ENCODE assay signal across 8 cellular contexts in the genomic region with DNA sequence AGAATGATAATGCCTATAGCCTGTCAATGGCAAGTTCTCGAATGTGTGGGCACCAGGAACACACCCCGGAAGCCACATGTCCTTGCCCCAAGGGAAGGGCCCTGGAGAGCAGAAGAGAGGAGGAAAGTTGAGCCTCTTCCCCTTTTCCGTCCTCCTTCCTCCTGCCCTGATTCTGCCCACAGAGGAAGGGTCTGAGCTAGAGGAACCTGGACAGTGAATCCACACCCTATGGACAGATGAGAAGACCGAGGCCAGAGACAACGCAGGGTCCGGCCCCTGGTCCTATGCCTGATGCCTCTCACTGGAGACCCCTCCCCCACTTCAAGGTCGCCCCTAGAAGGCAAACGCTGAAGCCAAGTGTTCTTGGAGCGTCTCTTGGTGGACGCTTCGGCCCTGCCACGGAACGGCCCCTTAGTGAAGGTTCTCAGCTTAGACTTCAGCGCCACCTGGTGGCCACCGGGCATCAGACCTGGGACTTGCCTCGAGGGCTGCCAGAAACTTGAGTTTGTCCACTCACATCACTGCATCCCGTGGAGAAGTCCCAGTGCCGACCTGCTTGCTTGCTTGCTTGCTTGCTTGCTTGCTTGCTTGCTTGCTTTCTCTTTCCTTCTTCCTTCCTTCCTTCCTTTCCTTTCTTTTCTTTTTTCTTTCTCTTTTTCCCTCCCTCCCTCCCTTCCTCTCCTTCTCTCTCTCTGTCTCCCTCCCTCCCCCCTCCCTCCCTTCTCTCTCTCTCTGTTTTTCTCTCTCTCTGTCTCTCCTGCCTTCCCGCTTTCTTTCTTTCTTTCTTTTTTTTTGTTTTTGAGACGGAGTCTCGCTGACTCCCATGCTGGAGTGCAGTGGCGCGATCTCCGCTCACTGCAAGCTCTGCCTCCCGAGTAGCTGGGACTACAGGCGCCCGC. TPM values are rescaled to one million over a fixed set of nuclear protein-coding genes. Genes with fewer than 3 reads are reported as not detected.
DNase-seq lines count a peak whose midpoint lies in the region; TF ChIP-seq lines count a peak whose summit lies in the region.

No MANE protein-coding gene starts in this region.

- H3K27ac ChIP-seq in A673 (ENCODE audit: low read depth, low read length, poor library complexity, severe bottlenecking) (no peak overlapping the region), RWPE1 (no peak overlapping the region)

- no peaks in the 10 kb centered on the region for H3K9me3 ChIP-seq in A673 (ENCODE audit: low read depth, low read length, poor library complexity, severe bottlenecking)

- peaks cover 3% of the 10 kb centered on the region for H3K4me1 Mint-ChIP-seq in neural crest cell

- H3K27me3 ChIP-seq in A673 (replicated peaks; ENCODE audit: insufficient read depth, low read depth, low read length, poor library complexity): no peaks in the 10 kb centered on the region

- H3K4me1 ChIP-seq in A673 (ENCODE audit: insufficient read depth, low read length, poor library complexity, severe bottlenecking): no peaks in the 10 kb centered on the region

- peak overlapping the region; percentile 19 for H3K4me3 ChIP-seq in A673 (ENCODE audit: low read depth, low read length, poor library complexity, severe bottlenecking)

- DNase-seq in A673 (ENCODE audit: low spot score): peak; percentile 93
- DNase-seq in GM19238 (ENCODE audit: insufficient read length, low spot score): peak; percentile 83
- DNase-seq in M059J (ENCODE audit: low read depth): peak; percentile 79
- peak; percentile 79 for DNase-seq in RWPE1 (ENCODE audit: low spot score)
- DNase-seq in activated T-helper 1 cell treated with Interleukin-2 at 50 U/mL for 16 hours (ENCODE audit: low read depth): peak; percentile 78
- DNase-seq in fibroblast of peridontal ligament (ENCODE audit: extremely low read depth): peak; percentile 92
- DNase-seq in neural crest cell (ENCODE audit: low read depth, low spot score): peak; percentile 97
- peak; percentile 84 for DNase-seq in stimulated activated naive CD4-positive, alpha-beta T cell treated with Interleukin-2 at 50 U/mL for 16 hours (lab: John Stamatoyannopoulos, UW)

- BruUV-seq in A673 (replicated peaks; lab: Mats Ljungman, UMichigan): no TSS peak

- CTCF ChIA-PET in A673 (lab: Charles Lee): interaction anchor here (0.6 to 1.7 kb wide), 6 partner anchors 25 to 396 kb away, joined by 3 to 26 read pairs (median 8); no protein-coding TSS in a partner anchor
- CTCF ChIA-PET in RWPE1 (lab: Yijun Ruan, JAX): interaction anchor here (0.7 to 1.3 kb wide), 6 partner anchors 94 to 365 kb away, joined by 3 to 12 read pairs (median 4); no protein-coding TSS in a partner anchor

- H3K27ac Mint-ChIP-seq in neural crest cell (ENCODE audit: unreplicated experiment): peak overlapping the region; percentile 12

- no peaks in the 10 kb centered on the region for H3K9me3 Mint-ChIP-seq in neural crest cell

- H3K36me3 ChIP-seq in A673 (ENCODE audit: insufficient read depth, low read length, poor library complexity, severe bottlenecking): no peaks in the 10 kb centered on the region

- TF ChIP-seq CTCF in A673 (conservative IDR thresholded peaks at IDR 0.05; ENCODE audit: low read depth, low read length) (peak; percentile 91), RWPE1 (conservative IDR thresholded peaks at IDR 0.05; ENCODE audit: low read depth) (peak; percentile 83), neural crest cell (conservative IDR thresholded peaks at IDR 0.05) (peak; percentile 94)

- POLR2A ChIA-PET in A673 (lab: Charles Lee; ENCODE audit: low non-redundant PET) (no interaction called here), RWPE1 (lab: Yijun Ruan, JAX; ENCODE audit: low non-redundant PET) (no interaction called here)

- intact Hi-C loops in A673 (cut with micrococcal nuclease; ENCODE audit: unreplicated experiment): loop anchor here (1.0 to 10.0 kb wide), 3 partner anchors 198 to 498 kb away; partner anchors contain the start of gene P2RX1

- no peaks in the 10 kb centered on the region for H3K36me3 Mint-ChIP-seq in neural crest cell (ENCODE audit: low read depth)

- no peaks in the 10 kb centered on the region for H3K27me3 Mint-ChIP-seq in neural crest cell (ENCODE audit: low read depth)

- no peak overlapping the region for H3K4me3 Mint-ChIP-seq in neural crest cell

RNA-seq across cellular contexts. Expression of gene SPNS3, which starts 20.6 kb away (rescaled TPM):
- total RNA-seq in A673 (2021) (not detected in 2 replicates), neural crest cell (not detected in 2 replicates)
- total RNA-seq in M059J (2014; rRNA removed; shearing (Covaris generic)): 0.05 TPM in 1 of 2 replicates, not detected in the other

RNA-seq across cellular contexts. Expression of gene UBE2G1, which starts 46.7 kb away (rescaled TPM):
- total RNA-seq in A673 (2021) (107 and 114 TPM in 2 replicates), neural crest cell (98.5 and 119 TPM in 2 replicates)
- 50.2 and 63.0 TPM in 2 replicates for total RNA-seq in M059J (2014; rRNA removed; shearing (Covaris generic))
